In genomic region chr2:11891028-11891427, GRCh38 we compare ENCODE assay signal across 18 cellular contexts.
"Had no signal": no experiment of that assay in that cellular context is flagged by ENCODE, and none has a peak within 500 bp of the region (broad histone marks: within the 10 kb centered on the region; RNA-seq: fewer than 3 reads in every experiment).

No MANE protein-coding gene starts in this region.

- H3K27ac Mint-ChIP-seq: naive thymus-derived CD4-positive, alpha-beta T cell; stimulated activated naive B cell treated with anti-CD40 and anti-IgM and Interleukin-4, amounts not matched to agents 10 μg/mL and 1 μg/mL and 100 μg/mL, for 72 hours; stimulated activated naive CD8-positive, alpha-beta T cell treated with anti-CD3 and anti-CD28 coated beads, Interleukin-15, amount 100 ng/mL, for 72 hours had no signal

- H3K9me3 ChIP-seq: colonic mucosa, ovary, testis had no signal

- H3K4me3 Mint-ChIP-seq: naive thymus-derived CD4-positive, alpha-beta T cell; neural crest cell; stimulated activated naive B cell treated with anti-CD40 and anti-IgM and Interleukin-4, amounts not matched to agents 10 μg/mL and 1 μg/mL and 100 μg/mL, for 72 hours; stimulated activated naive CD8-positive, alpha-beta T cell treated with anti-CD3 and anti-CD28 coated beads, Interleukin-15, amount 100 ng/mL, for 72 hours had no signal

- H3K4me3 ChIP-seq: colonic mucosa, hepatocyte, ovary, right atrium auricular region, sigmoid colon, skin epidermis, testis, tibial nerve had no signal

- H3K27me3 ChIP-seq: colonic mucosa, hepatocyte, ovary, right atrium auricular region, sigmoid colon, testis, tibial nerve had no signal

- H3K4me1 Mint-ChIP-seq: stimulated activated naive CD8-positive, alpha-beta T cell treated with anti-CD3 and anti-CD28 coated beads, Interleukin-15, amount 100 ng/mL, for 72 hours had no signal

- H3K36me3 ChIP-seq: colonic mucosa, ovary, right atrium auricular region, sigmoid colon, tibial nerve had no signal

- ATAC-seq: naive thymus-derived CD4-positive, alpha-beta T cell; stimulated activated naive B cell treated with anti-CD40 and anti-IgM and Interleukin-4, amounts not matched to agents 10 μg/mL and 1 μg/mL and 100 μg/mL, for 72 hours; stimulated activated naive CD8-positive, alpha-beta T cell treated with anti-CD3 and anti-CD28 coated beads, Interleukin-15, amount 100 ng/mL, for 72 hours had no signal

- DNase-seq: colonic mucosa; effector CD8-positive, alpha-beta T cell; foreskin melanocyte; head of caudate nucleus; kidney glomerular epithelial cell; mammary epithelial cell; naive thymus-derived CD4-positive, alpha-beta T cell; ovary; sigmoid colon; stimulated activated CD4-positive, alpha-beta T cell treated with anti-CD3 and anti-CD28 coated beads, Interleukin-4, amount 100 ng/mL, for 4 hours; stimulated activated naive B cell treated with anti-CD40 and anti-IgM and Interleukin-4, amounts not matched to agents 10 μg/mL and 1 μg/mL and 100 μg/mL, for 72 hours; stimulated activated naive CD8-positive, alpha-beta T cell treated with anti-CD3 and anti-CD28 coated beads, Interleukin-15, amount 100 ng/mL, for 72 hours; testis had no signal

- H3K27me3 Mint-ChIP-seq: stimulated activated naive B cell treated with anti-CD40 and anti-IgM and Interleukin-4, amounts not matched to agents 10 μg/mL and 1 μg/mL and 100 μg/mL, for 72 hours; stimulated activated naive CD8-positive, alpha-beta T cell treated with anti-CD3 and anti-CD28 coated beads, Interleukin-15, amount 100 ng/mL, for 72 hours had no signal

- H3K27ac ChIP-seq: colonic mucosa, hepatocyte, ovary, right atrium auricular region, sigmoid colon, skin epidermis, testis, tibial nerve had no signal

- H3K4me1 ChIP-seq: colonic mucosa, right atrium auricular region, sigmoid colon, testis, tibial nerve had no signal
